ENCODE assay signal across 18 cellular contexts in genomic region chr1:230365723-230366307, GRCh38.
A peak's percentile ranks its signal among the peaks of the same experiment; 100 is the strongest.
DNase-seq lines count a peak whose midpoint lies in the region; ATAC-seq and TF ChIP-seq lines count a peak whose summit lies in the region.
"Had no signal": no experiment of that assay in that cellular context is flagged by ENCODE, and none has a peak within 500 bp of the region (broad histone marks: within the 10 kb centered on the region; RNA-seq: fewer than 3 reads in every experiment).

No MANE protein-coding gene starts in this region.

- H3K27me3 ChIP-seq in left ventricle myocardium inferior (ENCODE audit: low read depth), result no peaks in the 10 kb centered on the region
- H3K27me3 ChIP-seq: hepatocyte had no signal

- no peaks in the 10 kb centered on the region for H3K9me3 Mint-ChIP-seq in type B pancreatic cell
- H3K9me3 Mint-ChIP-seq: activated naive CD4-positive, alpha-beta T cell treated with anti-CD3 and anti-CD28 coated beads, Interleukin-2, amount 50 U/mL, for 72 hours; nephron had no signal

- TF ChIP-seq CTCF in left ventricle myocardium inferior (IDR thresholded peaks at IDR 0.05; ENCODE audit: borderline replicate concordance) (peak; percentile 34), epithelial cell of proximal tubule (conservative IDR thresholded peaks at IDR 0.05; ENCODE audit: low read depth, low read length) (peak; percentile 21), type B pancreatic cell (conservative IDR thresholded peaks at IDR 0.05) (peak; percentile 36), GM20000 (IDR thresholded peaks at IDR 0.05; ENCODE audit: extremely low read depth, missing control alignments) (no peak)

- H3K27ac ChIP-seq in left ventricle myocardium inferior (replicated peaks), result no peak overlapping the region
- H3K27ac ChIP-seq: hepatocyte, sigmoid colon had no signal

- no peaks in the 10 kb centered on the region for H3K4me1 ChIP-seq in left ventricle myocardium inferior
- H3K4me1 ChIP-seq: sigmoid colon had no signal

- no peaks in the 10 kb centered on the region for H3K4me1 Mint-ChIP-seq in type B pancreatic cell (ENCODE audit: unreplicated experiment)
- H3K4me1 Mint-ChIP-seq: B cell had no signal

- H3K4me3 Mint-ChIP-seq in type B pancreatic cell, result no peak overlapping the region
- H3K4me3 Mint-ChIP-seq: B cell, nephron had no signal

- intact Hi-C loops in left ventricle myocardium inferior (cut with micrococcal nuclease), result no loop called here
- intact Hi-C loops in Right ventricle myocardium superior (cut with DNase I), result no loop called here

- ATAC-seq in Right ventricle myocardium superior (ENCODE audit: poor library complexity), result no peak
- ATAC-seq: activated CD4-positive, CD25-positive, alpha-beta regulatory T cell treated with anti-CD3 and anti-CD28 coated beads, Interleukin-2, amount 50 U/mL, for 24 hours; activated naive CD4-positive, alpha-beta T cell treated with anti-CD3 and anti-CD28 coated beads, Interleukin-2, amount 50 U/mL, for 72 hours; stimulated activated naive CD8-positive, alpha-beta T cell treated with anti-CD3 and anti-CD28 coated beads, Interleukin-15, Interleukin-2, amounts not matched to agents 100 U/mL and 50 U/mL, for 24 hours had no signal

- peaks cover 4% of the 10 kb centered on the region for H3K36me3 Mint-ChIP-seq in type B pancreatic cell
- H3K36me3 Mint-ChIP-seq: activated naive CD4-positive, alpha-beta T cell treated with anti-CD3 and anti-CD28 coated beads, Interleukin-2, amount 50 U/mL, for 72 hours had no signal

- H3K27me3 Mint-ChIP-seq in type B pancreatic cell, result no peaks in the 10 kb centered on the region

- H3K4me3 ChIP-seq in left ventricle myocardium inferior (no peak overlapping the region), epithelial cell of proximal tubule (ENCODE audit: low read depth, low read length) (no peak overlapping the region)
- H3K4me3 ChIP-seq: hepatocyte, MG63, sigmoid colon had no signal

- DNase-seq in left ventricle myocardium inferior (no peak), Right ventricle myocardium superior (no peak), NCI-H345 treated with DMSO at 0.1 percent for 48 hours (lab: John Stamatoyannopoulos, UW; ENCODE audit: unreplicated experiment) (peak; percentile 49), epithelial cell of proximal tubule (ENCODE audit: low read depth) (no peak), type B pancreatic cell (ENCODE audit: extremely low spot score, unreplicated experiment) (no peak), inferior parietal cortex (ENCODE audit: extremely low spot score) (no peak), GM20000 (ENCODE audit: low spot score) (no peak), MV-4-11 (lab: John Stamatoyannopoulos, UW) (no peak)
- DNase-seq: activated CD8-positive, alpha-beta memory T cell treated with anti-CD3 and anti-CD28 coated beads, Interleukin-2, amount 50 U/mL, for 48 hours; cerebellar nuclear complex; MG63; sigmoid colon; stimulated activated naive CD8-positive, alpha-beta T cell treated with anti-CD3 and anti-CD28 coated beads, Interleukin-15, Interleukin-2, amounts not matched to agents 100 U/mL and 50 U/mL, for 24 hours had no signal

- H3K9me3 ChIP-seq in left ventricle myocardium inferior (replicated peaks), result no peaks in the 10 kb centered on the region
- H3K9me3 ChIP-seq: MG63, sigmoid colon had no signal

- H3K36me3 ChIP-seq in left ventricle myocardium inferior, result no peaks in the 10 kb centered on the region
- H3K36me3 ChIP-seq: MG63, sigmoid colon had no signal

- H3K27ac Mint-ChIP-seq in type B pancreatic cell, result no peak overlapping the region
- H3K27ac Mint-ChIP-seq: activated naive CD4-positive, alpha-beta T cell treated with anti-CD3 and anti-CD28 coated beads, Interleukin-2, amount 50 U/mL, for 72 hours; B cell; nephron had no signal
